9 cellular contexts compared by ENCODE assay signal in genomic region chr3:128482857-128483656, GRCh38. TPM values are rescaled to one million over a fixed set of nuclear protein-coding genes. Genes with fewer than 3 reads are reported as not detected.
A peak's percentile ranks its signal among the peaks of the same experiment; 100 is the strongest.
DNase-seq lines count a peak whose midpoint lies in the region; ATAC-seq and TF ChIP-seq lines count a peak whose summit lies in the region.
"Had no signal": no experiment of that assay in that cellular context is flagged by ENCODE, and none has a peak within 500 bp of the region (broad histone marks: within the 10 kb centered on the region; RNA-seq: fewer than 3 reads in every experiment).

No MANE protein-coding gene starts in this region.

- H3K27ac ChIP-seq in urinary bladder (ENCODE audit: low read depth), result peak overlapping the region; percentile 27

- H3K9me3 Mint-ChIP-seq in activated T-cell treated with anti-CD3 and anti-CD28 coated beads, Interleukin-2, amount 50 U/mL, for 72 hours, result no peaks in the 10 kb centered on the region

- WGBS in urinary bladder, result 15% methylated on average over 29 of the region's 29 CpGs

- peaks cover 3% of the 10 kb centered on the region for H3K4me1 ChIP-seq in urinary bladder (ENCODE audit: insufficient read depth)

- H3K27me3 Mint-ChIP-seq in activated T-cell treated with anti-CD3 and anti-CD28 coated beads, Interleukin-2, amount 50 U/mL, for 72 hours (ENCODE audit: low read depth), result peaks cover 65% of the 10 kb centered on the region

- ATAC-seq in activated T-cell treated with anti-CD3 and anti-CD28 coated beads, Interleukin-2, amount 50 U/mL, for 72 hours (replicated peaks in 1 of 2), result no peak
- ATAC-seq in left colon, result no peak

- H3K36me3 Mint-ChIP-seq in activated T-cell treated with anti-CD3 and anti-CD28 coated beads, Interleukin-2, amount 50 U/mL, for 72 hours (ENCODE audit: insufficient read depth in 2 of 2), result peaks cover 2% of the 10 kb centered on the region in 2 donors

- H3K27ac Mint-ChIP-seq in activated T-cell treated with anti-CD3 and anti-CD28 coated beads, Interleukin-2, amount 50 U/mL, for 72 hours, result no peak overlapping the region

- in situ Hi-C loops in astrocyte of the cerebellum (cut with HindIII; ENCODE audit: low sequenced_read_pairs), result no loop called here

- no peak for DNase-seq in activated T-cell treated with anti-CD3 and anti-CD28 coated beads, Interleukin-2, amount 50 U/mL, for 72 hours
- DNase-seq in activated T-cell treated with anti-CD3 and anti-CD28 coated beads for 4 hours, result no peak
- no peak for DNase-seq in astrocyte of the cerebellum (ENCODE audit: low read depth)
- DNase-seq in kidney tubule cell (ENCODE audit: low spot score), result peak; percentile 64
- DNase-seq in stimulated activated CD4-positive, alpha-beta T cell treated with anti-CD3 and anti-CD28 coated beads, Interleukin-2, amount 100 ng/mL, for 48 hours, result no peak
- DNase-seq in left colon, result no peak
- no peak for DNase-seq in SK-N-DZ (ENCODE audit: low spot score)
- DNase-seq: DMS153 had no signal

- peak; percentile 19 for TF ChIP-seq CTCF in astrocyte of the cerebellum (IDR thresholded peaks at IDR 0.05; ENCODE audit: low read depth, low read length, missing control alignments)

- peaks cover 32% of the 10 kb centered on the region for H3K4me1 Mint-ChIP-seq in activated T-cell treated with anti-CD3 and anti-CD28 coated beads, Interleukin-2, amount 50 U/mL, for 72 hours (ENCODE audit: low read depth)

- peak overlapping the region; percentile 2 for H3K4me3 ChIP-seq in astrocyte of the cerebellum (ENCODE audit: low read depth, low read length)
- peak overlapping the region; percentile 17 for H3K4me3 ChIP-seq in urinary bladder (ENCODE audit: low read depth, low read length)

- peak overlapping the region; percentile 49 to 84 for H3K4me3 Mint-ChIP-seq in activated T-cell treated with anti-CD3 and anti-CD28 coated beads, Interleukin-2, amount 50 U/mL, for 72 hours

- H3K36me3 ChIP-seq in urinary bladder (ENCODE audit: insufficient read depth), result no peaks in the 10 kb centered on the region

- intact Hi-C loops in left colon (cut with DNase I, micrococcal nuclease), result no loop called here

RNA-seq across cellular contexts. Expression of gene GATA2, which starts 9.9 kb away (rescaled TPM):
- total RNA-seq in activated T-cell treated with anti-CD3 and anti-CD28 coated beads, Interleukin-2, amount 50 U/mL, for 72 hours, result 1 to 10 TPM; 2.9 to 4.1 TPM
- total RNA-seq in urinary bladder (19.2 TPM), left colon (1 to 10 TPM; 2.6 to 6.0 TPM)
- polyA plus RNA-seq in urinary bladder, result 25.7 TPM
- polyA plus RNA-seq in SK-N-DZ (2014; cell fraction: cytosol; rRNA removed), result 116 and 129 TPM in 2 replicates
- polyA plus RNA-seq in SK-N-DZ (2014; cell fraction: nucleus; rRNA removed), result 130 and 136 TPM in 2 replicates

RNA-seq across cellular contexts. Expression of gene DNAJB8, which starts 16.4 kb away (rescaled TPM):
- not detected for total RNA-seq in activated T-cell treated with anti-CD3 and anti-CD28 coated beads, Interleukin-2, amount 50 U/mL, for 72 hours
- not detected for total RNA-seq in urinary bladder
- not detected for polyA plus RNA-seq in urinary bladder
- not detected for total RNA-seq in left colon
- polyA plus RNA-seq in SK-N-DZ (2014; cell fraction: cytosol; rRNA removed), result not detected in 2 replicates
- not detected in 2 replicates for polyA plus RNA-seq in SK-N-DZ (2014; cell fraction: nucleus; rRNA removed)
